In the genomic region with DNA sequence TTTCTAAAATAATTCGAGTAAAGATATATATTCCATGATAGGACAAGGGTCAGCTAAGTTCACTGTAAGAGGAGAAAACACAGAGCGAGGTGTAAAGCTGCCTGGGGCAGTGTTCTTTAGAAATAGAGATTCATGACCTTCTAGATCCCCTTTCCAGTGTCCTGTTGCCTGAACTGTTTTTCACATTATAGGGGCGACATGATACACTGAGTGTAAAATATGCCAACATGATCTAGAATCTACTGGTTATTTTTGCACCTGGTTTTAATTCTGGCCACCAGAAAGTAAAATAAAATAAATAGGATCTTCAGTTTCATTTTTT, we compare ENCODE assay signal across 2 cellular contexts.
TF ChIP-seq lines count a peak whose summit lies in the region.

No MANE protein-coding gene starts in this region.

TF ChIP-seq in HEK293, 187 proteins besides CTCF, POLR2A, EP300 and RAD21:
- TF ChIP-seq, protein P1, sequence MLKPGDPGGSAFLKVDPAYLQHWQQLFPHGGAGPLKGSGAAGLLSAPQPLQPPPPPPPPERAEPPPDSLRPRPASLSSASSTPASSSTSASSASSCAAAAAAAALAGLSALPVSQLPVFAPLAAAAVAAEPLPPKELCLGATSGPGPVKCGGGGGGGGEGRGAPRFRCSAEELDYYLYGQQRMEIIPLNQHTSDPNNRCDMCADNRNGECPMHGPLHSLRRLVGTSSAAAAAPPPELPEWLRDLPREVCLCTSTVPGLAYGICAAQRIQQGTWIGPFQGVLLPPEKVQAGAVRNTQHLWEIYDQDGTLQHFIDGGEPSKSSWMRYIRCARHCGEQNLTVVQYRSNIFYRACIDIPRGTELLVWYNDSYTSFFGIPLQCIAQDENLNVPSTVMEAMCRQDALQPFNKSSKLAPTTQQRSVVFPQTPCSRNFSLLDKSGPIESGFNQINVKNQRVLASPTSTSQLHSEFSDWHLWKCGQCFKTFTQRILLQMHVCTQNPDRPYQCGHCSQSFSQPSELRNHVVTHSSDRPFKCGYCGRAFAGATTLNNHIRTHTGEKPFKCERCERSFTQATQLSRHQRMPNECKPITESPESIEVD (tag by site-specific recombination; IDR thresholded peaks at IDR 0.05) = 0 out of 2 replicates have a peak, but pooled peaks have one; percentile 22
- TF ChIP-seq ZXDB (tag by site-specific recombination; IDR thresholded peaks at IDR 0.05) (0 out of 2 replicates have a peak, but pooled peaks have one; percentile 5), ZNF324 (tag by site-specific recombination; IDR thresholded peaks at IDR 0.05) (no peak)

TF ChIP-seq in GM12878, 131 proteins besides CTCF, POLR2A, EP300 and RAD21:
- TF ChIP-seq NFIC (IDR thresholded peaks at IDR 0.05; ENCODE audit: low read depth, low read length) (0 out of 2 replicates have a peak, but pooled peaks have one; percentile 5), MTA3 (IDR thresholded peaks at IDR 0.05; ENCODE audit: borderline replicate concordance, low read length) (no peak), POLR2AphosphoS2 (IDR thresholded peaks at IDR 0.05; ENCODE audit: low read depth, low read length) (no peak), CHD1 (IDR thresholded peaks at IDR 0.05; ENCODE audit: low read depth, low read length) (no peak)
